Comparison of ENCODE assay signal across 9 cellular contexts in genomic region chr9:33023661-33024060, GRCh38. TPM values are rescaled to one million over a fixed set of nuclear protein-coding genes. Genes with fewer than 3 reads are reported as not detected.
DNase-seq lines count a peak whose midpoint lies in the region; ATAC-seq, FAIRE-seq and TF ChIP-seq lines count a peak whose summit lies in the region.
"Had no signal": no experiment of that assay in that cellular context is flagged by ENCODE, and none has a peak within 500 bp of the region (broad histone marks: within the 10 kb centered on the region; RNA-seq: fewer than 3 reads in every experiment).

No MANE protein-coding gene starts in this region.

- 4% methylated on average over 4 of the region's 4 CpGs for WGBS in mammary epithelial cell (ENCODE audit: low coverage, missing lambda C conversion rate)

- H2AFZ ChIP-seq in mammary epithelial cell (ENCODE audit: low read depth, low read length) = peak overlapping the region; percentile 80

- peaks cover 8% of the 10 kb centered on the region for H4K20me1 ChIP-seq in mammary epithelial cell (ENCODE audit: insufficient read depth, low read length)

- dilution Hi-C loops in mammary epithelial cell (cut with HindIII; ENCODE audit: low sequenced_read_pairs) = no loop called here

- TF ChIP-seq CTCF in mammary epithelial cell (conservative IDR thresholded peaks at IDR 0.05 in 1 of 2, IDR thresholded peaks at IDR 0.05 in 1 of 2; ENCODE audit: extremely low read depth in 1 of 2, insufficient read depth in 1 of 2, low read depth in 1 of 2, low read length in 2 of 2) (no peak), GM13977 (IDR thresholded peaks at IDR 0.05; ENCODE audit: extremely low read depth, insufficient read depth, missing control alignments) (no peak)

- H3K9me3 ChIP-seq in mammary epithelial cell (replicated peaks; ENCODE audit: insufficient read depth, low read length) (no peaks in the 10 kb centered on the region), muscle layer of colon (ENCODE audit: low read length) (no peaks in the 10 kb centered on the region)

- H3K4me3 ChIP-seq in mammary epithelial cell (replicated peaks in 1 of 3; ENCODE audit: insufficient read depth in 1 of 3, low read depth in 2 of 3, low read length in 3 of 3) = peak overlapping the region; percentile 83
- H3K4me3 ChIP-seq in muscle layer of colon (ENCODE audit: low read depth in 1 of 2, low read length in 2 of 2) = peak overlapping the region in 1 of 2 donors; percentile 79

- CTCF ChIA-PET in mammary epithelial cell (lab: Charles Lee; ENCODE audit: low non-redundant PET) = no interaction called here

- peaks cover 16% of the 10 kb centered on the region for H3K36me3 ChIP-seq in mammary epithelial cell (ENCODE audit: insufficient read depth, low read length)
- peaks cover 7% of the 10 kb centered on the region for H3K36me3 ChIP-seq in muscle layer of colon (ENCODE audit: insufficient read depth, low read length)

- DNase-seq in stimulated activated naive CD8-positive, alpha-beta T cell treated with anti-CD3 and anti-CD28 coated beads, Interleukin-15, Interleukin-2, amounts not matched to agents 100 U/mL and 50 U/mL, for 24 hours = no peak
- DNase-seq in mammary epithelial cell (peak; percentile 21), DMS53 (lab: John Stamatoyannopoulos, UW) (no peak), HTR-8/SVneo (ENCODE audit: insufficient read length, low spot score) (no peak), NCI-H82 treated with DMSO at 0.1 percent for 48 hours (lab: John Stamatoyannopoulos, UW; ENCODE audit: unreplicated experiment) (no peak), GM13977 (ENCODE audit: low spot score) (no peak)

- peaks cover 41% of the 10 kb centered on the region for H3K4me1 ChIP-seq in mammary epithelial cell (ENCODE audit: insufficient read depth, low read length)
- peaks cover 44% of the 10 kb centered on the region for H3K4me1 ChIP-seq in muscle layer of colon (ENCODE audit: insufficient read depth, low read length)

- H3K27me3 Mint-ChIP-seq in stimulated activated naive CD8-positive, alpha-beta T cell treated with anti-CD3 and anti-CD28 coated beads, Interleukin-15, Interleukin-2, amounts not matched to agents 100 ng/mL and 50 ng/mL, for 24 hours = no peaks in the 10 kb centered on the region

- in situ Hi-C loops in mammary epithelial cell (cut with MboI; ENCODE audit: low sequenced_read_pairs in 2 of 2) = no loop called here
- in situ Hi-C loops in GM13977 (cut with MboI; ENCODE audit: low pct_unique_long_range_greater_than_20kb, low sequenced_read_pairs, unreplicated experiment) = no loop called here

- BruUV-seq in mammary epithelial cell (replicated peaks; lab: Mats Ljungman, UMichigan) = no TSS peak

- peak overlapping the region; percentile 97 for H3K27ac Mint-ChIP-seq in stimulated activated naive CD8-positive, alpha-beta T cell treated with anti-CD3 and anti-CD28 coated beads, Interleukin-15, Interleukin-2, amounts not matched to agents 100 ng/mL and 50 ng/mL, for 24 hours

- no peak for FAIRE-seq in HTR-8/SVneo (lab: Jason Lieb, UNC)
- FAIRE-seq: islet of Langerhans had no signal

- peak overlapping the region; percentile 95 for H3K4me3 Mint-ChIP-seq in stimulated activated naive CD8-positive, alpha-beta T cell treated with anti-CD3 and anti-CD28 coated beads, Interleukin-15, Interleukin-2, amounts not matched to agents 100 ng/mL and 50 ng/mL, for 24 hours

- H3K9ac ChIP-seq in mammary epithelial cell (ENCODE audit: insufficient read depth, low read length) = peak overlapping the region; percentile 96
- H3K9ac ChIP-seq in muscle layer of colon (ENCODE audit: low read length) = peak overlapping the region; percentile 89

- intact Hi-C loops in mammary epithelial cell (cut with micrococcal nuclease) = loop anchor here (1.0 kb wide), 1 partner anchor 22 kb away; the partner anchor contains the start of gene APTX

- H3K79me2 ChIP-seq in mammary epithelial cell (ENCODE audit: insufficient read depth, low read length) = peaks cover 92% of the 10 kb centered on the region

- H3K4me1 Mint-ChIP-seq in stimulated activated naive CD8-positive, alpha-beta T cell treated with anti-CD3 and anti-CD28 coated beads, Interleukin-15, Interleukin-2, amounts not matched to agents 100 ng/mL and 50 ng/mL, for 24 hours (ENCODE audit: low read depth) = peaks cover 60% of the 10 kb centered on the region

- H3K27ac ChIP-seq in mammary epithelial cell (ENCODE audit: insufficient read depth, low read depth, low read length) = peak overlapping the region; percentile 85
- H3K27ac ChIP-seq in muscle layer of colon (ENCODE audit: low read depth, low read length) = peak overlapping the region; percentile 100

- peaks cover 68% of the 10 kb centered on the region for H3K36me3 Mint-ChIP-seq in stimulated activated naive CD8-positive, alpha-beta T cell treated with anti-CD3 and anti-CD28 coated beads, Interleukin-15, Interleukin-2, amounts not matched to agents 100 ng/mL and 50 ng/mL, for 24 hours (ENCODE audit: low read depth)

- peak overlapping the region; percentile 92 for H3K4me2 ChIP-seq in mammary epithelial cell (ENCODE audit: insufficient read depth, low read depth, low read length)

- H3K27me3 ChIP-seq in mammary epithelial cell (ENCODE audit: insufficient read depth, low read length) = no peaks in the 10 kb centered on the region
- H3K27me3 ChIP-seq in muscle layer of colon (ENCODE audit: control insufficient read depth in 1 of 2, insufficient read depth in 2 of 2, low read length in 2 of 2) = no peaks in the 10 kb centered on the region

- no peak for ATAC-seq in stimulated activated naive CD8-positive, alpha-beta T cell treated with anti-CD3 and anti-CD28 coated beads, Interleukin-15, Interleukin-2, amounts not matched to agents 100 U/mL and 50 U/mL, for 24 hours

- H3K9me3 Mint-ChIP-seq in stimulated activated naive CD8-positive, alpha-beta T cell treated with anti-CD3 and anti-CD28 coated beads, Interleukin-15, Interleukin-2, amounts not matched to agents 100 ng/mL and 50 ng/mL, for 24 hours = no peaks in the 10 kb centered on the region

RNA-seq across cellular contexts. Expression of gene DNAJA1, which starts 1.4 kb away (rescaled TPM):
- total RNA-seq in mammary epithelial cell = 100 to 1,000 TPM in 1 of 2 donors, 10 to 100 TPM in 1; 52.7 to 106 TPM
- 108 TPM for polyA plus RNA-seq in mammary epithelial cell
- polyA minus RNA-seq in mammary epithelial cell = 55.0 TPM

RNA-seq across cellular contexts. Expression of gene APTX, which starts 22.2 kb away (rescaled TPM):
- 10 to 100 TPM; 37.5 to 72.2 TPM for total RNA-seq in mammary epithelial cell
- 46.2 TPM for polyA plus RNA-seq in mammary epithelial cell
- polyA minus RNA-seq in mammary epithelial cell = 37.8 TPM

RNA-seq across cellular contexts. Expression of gene SMU1, which starts 52.8 kb away (rescaled TPM):
- total RNA-seq in mammary epithelial cell = 10 to 100 TPM; 18.0 to 28.3 TPM
- 11.3 TPM for polyA plus RNA-seq in mammary epithelial cell
- polyA minus RNA-seq in mammary epithelial cell = 15.8 TPM
